Comparison of ENCODE assay signal across 32 cellular contexts in genomic region chr4:126958482-126958881, GRCh38.
"Had no signal": no experiment of that assay in that cellular context is flagged by ENCODE, and none has a peak within 500 bp of the region (broad histone marks: within the 10 kb centered on the region; RNA-seq: fewer than 3 reads in every experiment).

No MANE protein-coding gene starts in this region.

- ATAC-seq: activated CD4-positive, alpha-beta T cell treated with anti-CD3 and anti-CD28 coated beads for 36 hours; activated CD8-positive, alpha-beta memory T cell treated with anti-CD3 and anti-CD28 coated beads, Interleukin-2, amount 10 ng/mL, durations not matched to agents 7 days and 5 days; activated CD8-positive, alpha-beta T cell treated with anti-CD3 and anti-CD28 coated beads, Interleukin-2, amount 10 ng/mL, durations not matched to agents 7 days and 5 days; activated naive CD8-positive, alpha-beta T cell treated with anti-CD3 and anti-CD28 coated beads, Interleukin-2, amount 50 U/mL, for 24 hours; body of pancreas; foreskin keratinocyte; gastrocnemius medialis; heart left ventricle had no signal

- H3K4me1 ChIP-seq: adrenal gland, body of pancreas, foreskin keratinocyte, gastrocnemius medialis had no signal

- H3K36me3 ChIP-seq: adrenal gland, esophagus squamous epithelium, gastrocnemius medialis, heart left ventricle had no signal

- H3K9me3 Mint-ChIP-seq: activated CD4-positive, alpha-beta T cell treated with anti-CD3 and anti-CD28 coated beads, Interleukin-2, amount 10 ng/mL, durations not matched to agents 24 days and 14 days; activated naive CD4-positive, alpha-beta T cell treated with anti-CD3 and anti-CD28 coated beads for 36 hours; activated naive CD4-positive, alpha-beta T cell treated with anti-CD3 and anti-CD28 coated beads, Interleukin-2, amount 50 U/mL, for 24 hours; activated T-helper 1 cell treated with anti-CD3 and anti-CD28 coated beads, Interleukin-12 subunit alpha, Interleukin-12 subunit beta, Interleukin-2, Interleukin-4 antibody, amounts not matched to agents 30 ng/mL and 10 ng/mL and 1 ng/mL, durations not matched to agents 14 hours and 24 hours and 36 hours had no signal

- H3K27me3 ChIP-seq: adrenal gland, body of pancreas, esophagus squamous epithelium, foreskin keratinocyte, gastrocnemius medialis, heart left ventricle had no signal

- H3K4me3 ChIP-seq: adrenal gland, body of pancreas, esophagus squamous epithelium, gastrocnemius medialis, heart left ventricle had no signal

- H3K36me3 Mint-ChIP-seq: activated CD4-positive, alpha-beta memory T cell treated with anti-CD3 and anti-CD28 coated beads for 36 hours; activated CD8-positive, alpha-beta memory T cell treated with anti-CD3 and anti-CD28 coated beads, Interleukin-2, amount 10 ng/mL, durations not matched to agents 7 days and 5 days; activated naive CD4-positive, alpha-beta T cell treated with anti-CD3 and anti-CD28 coated beads, Interleukin-2, amount 50 U/mL, for 24 hours; activated naive CD8-positive, alpha-beta T cell treated with anti-CD3 and anti-CD28 coated beads for 36 hours had no signal

- H3K27ac ChIP-seq: adrenal gland, body of pancreas, epithelial cell of prostate, esophagus squamous epithelium, foreskin keratinocyte, gastrocnemius medialis, heart left ventricle had no signal

- H3K4me1 Mint-ChIP-seq: activated CD4-positive, alpha-beta T cell treated with anti-CD3 and anti-CD28 coated beads for 36 hours; activated CD4-positive, alpha-beta T cell treated with anti-CD3 and anti-CD28 coated beads, Interleukin-2, amount 10 ng/mL, durations not matched to agents 24 days and 14 days; activated CD8-positive, alpha-beta memory T cell treated with anti-CD3 and anti-CD28 coated beads, Interleukin-2, amount 10 ng/mL, durations not matched to agents 7 days and 5 days; activated naive CD4-positive, alpha-beta T cell treated with anti-CD3 and anti-CD28 coated beads, Interleukin-2, amount 50 U/mL, for 24 hours; activated naive CD8-positive, alpha-beta T cell treated with anti-CD3 and anti-CD28 coated beads for 36 hours; activated naive CD8-positive, alpha-beta T cell treated with anti-CD3 and anti-CD28 coated beads, Interleukin-2, amount 50 U/mL, for 24 hours had no signal

- H3K27me3 Mint-ChIP-seq: activated CD4-positive, alpha-beta memory T cell treated with anti-CD3 and anti-CD28 coated beads for 36 hours; activated CD4-positive, alpha-beta T cell treated with anti-CD3 and anti-CD28 coated beads for 36 hours; activated CD4-positive, alpha-beta T cell treated with anti-CD3 and anti-CD28 coated beads, Interleukin-2, amount 10 ng/mL, durations not matched to agents 24 days and 14 days; activated CD8-positive, alpha-beta memory T cell treated with anti-CD3 and anti-CD28 coated beads, Interleukin-2, amount 10 ng/mL, durations not matched to agents 7 days and 5 days; activated naive CD4-positive, alpha-beta T cell treated with anti-CD3 and anti-CD28 coated beads, Interleukin-2, amount 50 U/mL, for 24 hours; activated naive CD8-positive, alpha-beta T cell treated with anti-CD3 and anti-CD28 coated beads for 36 hours; activated naive CD8-positive, alpha-beta T cell treated with anti-CD3 and anti-CD28 coated beads, Interleukin-2, amount 50 U/mL, for 24 hours had no signal

- DNase-seq: activated CD4-positive, alpha-beta memory T cell treated with anti-CD3 and anti-CD28 coated beads for 36 hours; activated CD4-positive, alpha-beta T cell treated with anti-CD3 and anti-CD28 coated beads for 36 hours; activated CD4-positive, alpha-beta T cell treated with anti-CD3 and anti-CD28 coated beads, Interleukin-2, amount 10 ng/mL, durations not matched to agents 24 days and 14 days; activated CD4-positive, CD25-positive, alpha-beta regulatory T cell; activated CD4-positive, CD25-positive, alpha-beta regulatory T cell treated with anti-CD3 and anti-CD28 coated beads, Interleukin-2, amount 50 U/mL, for 72 hours; activated CD8-positive, alpha-beta memory T cell treated with anti-CD3 and anti-CD28 coated beads, Interleukin-2, amount 10 ng/mL, durations not matched to agents 7 days and 5 days; activated CD8-positive, alpha-beta memory T cell treated with anti-CD3 and anti-CD28 coated beads, Interleukin-2, amount 50 U/mL, for 4 hours; activated CD8-positive, alpha-beta T cell treated with anti-CD3 and anti-CD28 coated beads, Interleukin-2, amount 10 ng/mL, durations not matched to agents 7 days and 5 days; activated effector memory CD4-positive, alpha-beta T cell treated with anti-CD3 and anti-CD28 coated beads, Interleukin-2, amount 50 U/mL, for 16 hours; activated naive CD4-positive, alpha-beta T cell treated with anti-CD3 and anti-CD28 coated beads for 36 hours; activated naive CD8-positive, alpha-beta T cell treated with anti-CD3 and anti-CD28 coated beads for 36 hours; activated naive CD8-positive, alpha-beta T cell treated with anti-CD3 and anti-CD28 coated beads, Interleukin-2, amount 50 U/mL, for 24 hours; activated T-cell treated with anti-CD3 and anti-CD28 coated beads, Interleukin-2, amount 50 U/mL, for 1 hour; activated T-cell treated with anti-CD3 and anti-CD28 coated beads, Interleukin-2, amount 50 U/mL, for 48 hours; adrenal gland; amygdala; aorta; body of pancreas; caudate nucleus; cortex of kidney; dermis blood vessel endothelial cell; effector CD4-positive, alpha-beta T cell; esophagus squamous epithelium; foreskin keratinocyte; gastrocnemius medialis; glutamatergic neuron; heart left ventricle; T-helper 2 cell had no signal

- H3K4me3 Mint-ChIP-seq: activated CD4-positive, alpha-beta memory T cell treated with anti-CD3 and anti-CD28 coated beads for 36 hours; activated CD4-positive, alpha-beta T cell treated with anti-CD3 and anti-CD28 coated beads for 36 hours; activated CD4-positive, alpha-beta T cell treated with anti-CD3 and anti-CD28 coated beads, Interleukin-2, amount 10 ng/mL, durations not matched to agents 24 days and 14 days; activated CD8-positive, alpha-beta memory T cell treated with anti-CD3 and anti-CD28 coated beads, Interleukin-2, amount 10 ng/mL, durations not matched to agents 7 days and 5 days; activated CD8-positive, alpha-beta T cell treated with anti-CD3 and anti-CD28 coated beads, Interleukin-2, amount 10 ng/mL, durations not matched to agents 7 days and 5 days; activated naive CD4-positive, alpha-beta T cell treated with anti-CD3 and anti-CD28 coated beads for 36 hours; activated naive CD4-positive, alpha-beta T cell treated with anti-CD3 and anti-CD28 coated beads, Interleukin-2, amount 50 U/mL, for 24 hours; activated naive CD8-positive, alpha-beta T cell treated with anti-CD3 and anti-CD28 coated beads for 36 hours; activated naive CD8-positive, alpha-beta T cell treated with anti-CD3 and anti-CD28 coated beads, Interleukin-2, amount 50 U/mL, for 24 hours; activated T-helper 1 cell treated with anti-CD3 and anti-CD28 coated beads, Interleukin-12 subunit alpha, Interleukin-12 subunit beta, Interleukin-2, Interleukin-4 antibody, amounts not matched to agents 30 ng/mL and 10 ng/mL and 1 ng/mL, durations not matched to agents 14 hours and 24 hours and 36 hours had no signal

- H3K27ac Mint-ChIP-seq: activated CD4-positive, alpha-beta memory T cell treated with anti-CD3 and anti-CD28 coated beads for 36 hours; activated CD4-positive, alpha-beta T cell treated with anti-CD3 and anti-CD28 coated beads for 36 hours; activated CD4-positive, alpha-beta T cell treated with anti-CD3 and anti-CD28 coated beads, Interleukin-2, amount 10 ng/mL, durations not matched to agents 24 days and 14 days; activated CD8-positive, alpha-beta memory T cell treated with anti-CD3 and anti-CD28 coated beads, Interleukin-2, amount 10 ng/mL, durations not matched to agents 7 days and 5 days; activated CD8-positive, alpha-beta T cell treated with anti-CD3 and anti-CD28 coated beads, Interleukin-2, amount 10 ng/mL, durations not matched to agents 7 days and 5 days; activated naive CD4-positive, alpha-beta T cell treated with anti-CD3 and anti-CD28 coated beads for 36 hours; activated naive CD4-positive, alpha-beta T cell treated with anti-CD3 and anti-CD28 coated beads, Interleukin-2, amount 50 U/mL, for 24 hours; activated naive CD8-positive, alpha-beta T cell treated with anti-CD3 and anti-CD28 coated beads for 36 hours; activated naive CD8-positive, alpha-beta T cell treated with anti-CD3 and anti-CD28 coated beads, Interleukin-2, amount 50 U/mL, for 24 hours; activated T-helper 1 cell treated with anti-CD3 and anti-CD28 coated beads, Interleukin-12 subunit alpha, Interleukin-12 subunit beta, Interleukin-2, Interleukin-4 antibody, amounts not matched to agents 30 ng/mL and 10 ng/mL and 1 ng/mL, durations not matched to agents 14 hours and 24 hours and 36 hours; activated T-helper 2 cell treated with anti-CD3 and anti-CD28 coated beads, Interferon-gamma antibody, Interleukin-2, Interleukin-4, amounts not matched to agents 10 μg/mL and 5 μg/mL and 100 μg/mL, durations not matched to agents 14 hours and 24 hours and 36 hours had no signal
